Comparison of ENCODE assay signal across 1 cellular context in the genomic region with DNA sequence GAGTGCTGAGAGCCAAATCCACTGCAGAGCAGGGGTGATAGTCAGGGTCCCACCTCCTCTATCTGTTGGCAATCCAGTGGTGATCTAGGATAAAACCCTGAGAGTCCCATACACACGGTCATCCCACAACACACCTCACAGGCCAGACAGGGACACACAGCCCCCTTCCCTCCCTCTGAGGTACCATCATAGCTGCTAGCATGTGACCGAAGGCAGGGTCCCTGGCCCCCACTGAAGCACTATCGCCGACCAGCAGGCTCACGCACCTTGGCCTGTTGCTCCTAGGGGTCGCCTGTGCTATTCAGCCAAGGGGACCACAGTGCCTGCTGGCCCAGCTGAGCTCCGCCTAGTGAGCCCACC.
TF ChIP-seq lines count a peak whose summit lies in the region.

No MANE protein-coding gene starts in this region.

TF ChIP-seq in HepG2, 621 proteins besides CTCF, POLR2A, EP300 and RAD21:
- TF ChIP-seq, protein P1, sequence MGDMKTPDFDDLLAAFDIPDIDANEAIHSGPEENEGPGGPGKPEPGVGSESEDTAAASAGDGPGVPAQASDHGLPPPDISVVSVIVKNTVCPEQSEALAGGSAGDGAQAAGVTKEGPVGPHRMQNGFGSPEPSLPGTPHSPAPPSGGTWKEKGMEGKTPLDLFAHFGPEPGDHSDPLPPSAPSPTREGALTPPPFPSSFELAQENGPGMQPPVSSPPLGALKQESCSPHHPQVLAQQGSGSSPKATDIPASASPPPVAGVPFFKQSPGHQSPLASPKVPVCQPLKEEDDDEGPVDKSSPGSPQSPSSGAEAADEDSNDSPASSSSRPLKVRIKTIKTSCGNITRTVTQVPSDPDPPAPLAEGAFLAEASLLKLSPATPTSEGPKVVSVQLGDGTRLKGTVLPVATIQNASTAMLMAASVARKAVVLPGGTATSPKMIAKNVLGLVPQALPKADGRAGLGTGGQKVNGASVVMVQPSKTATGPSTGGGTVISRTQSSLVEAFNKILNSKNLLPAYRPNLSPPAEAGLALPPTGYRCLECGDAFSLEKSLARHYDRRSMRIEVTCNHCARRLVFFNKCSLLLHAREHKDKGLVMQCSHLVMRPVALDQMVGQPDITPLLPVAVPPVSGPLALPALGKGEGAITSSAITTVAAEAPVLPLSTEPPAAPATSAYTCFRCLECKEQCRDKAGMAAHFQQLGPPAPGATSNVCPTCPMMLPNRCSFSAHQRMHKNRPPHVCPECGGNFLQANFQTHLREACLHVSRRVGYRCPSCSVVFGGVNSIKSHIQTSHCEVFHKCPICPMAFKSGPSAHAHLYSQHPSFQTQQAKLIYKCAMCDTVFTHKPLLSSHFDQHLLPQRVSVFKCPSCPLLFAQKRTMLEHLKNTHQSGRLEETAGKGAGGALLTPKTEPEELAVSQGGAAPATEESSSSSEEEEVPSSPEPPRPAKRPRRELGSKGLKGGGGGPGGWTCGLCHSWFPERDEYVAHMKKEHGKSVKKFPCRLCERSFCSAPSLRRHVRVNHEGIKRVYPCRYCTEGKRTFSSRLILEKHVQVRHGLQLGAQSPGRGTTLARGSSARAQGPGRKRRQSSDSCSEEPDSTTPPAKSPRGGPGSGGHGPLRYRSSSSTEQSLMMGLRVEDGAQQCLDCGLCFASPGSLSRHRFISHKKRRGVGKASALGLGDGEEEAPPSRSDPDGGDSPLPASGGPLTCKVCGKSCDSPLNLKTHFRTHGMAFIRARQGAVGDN (CRISPR knock-in tag; IDR thresholded peaks at IDR 0.05), result peak; percentile 5; the same call in 1 of the 2 replicates
